Comparison of ENCODE assay signal across 19 cellular contexts in genomic region chr1:174405219-174405618, GRCh38. TPM values are rescaled to one million over a fixed set of nuclear protein-coding genes. Genes with fewer than 3 reads are reported as not detected.
DNase-seq lines count a peak whose midpoint lies in the region; ATAC-seq, FAIRE-seq and TF ChIP-seq lines count a peak whose summit lies in the region.
"Had no signal": no experiment of that assay in that cellular context is flagged by ENCODE, and none has a peak within 500 bp of the region (broad histone marks: within the 10 kb centered on the region; RNA-seq: fewer than 3 reads in every experiment).

No MANE protein-coding gene starts in this region.

- ATAC-seq in foreskin keratinocyte = peak; percentile 25
- ATAC-seq: CD8-positive, alpha-beta T cell had no signal

- H3K4me3 Mint-ChIP-seq in Calu3 (ENCODE audit: low read depth, unreplicated experiment) = no peak overlapping the region
- H3K4me3 Mint-ChIP-seq in neural progenitor cell = no peak overlapping the region
- H3K4me3 Mint-ChIP-seq: CD8-positive, alpha-beta T cell had no signal

- H3F3A ChIP-seq in neural progenitor cell (ENCODE audit: low read depth) = no peaks in the 10 kb centered on the region

- no TSS peak for BruUV-seq in Calu3 (replicated peaks; lab: Mats Ljungman, UMichigan)
- no TSS peak for BruUV-seq in OCI-LY7 (replicated peaks; lab: Mats Ljungman, UMichigan)

- no peak overlapping the region for H3K4me2 ChIP-seq in neural progenitor cell
- no peak overlapping the region for H3K4me2 ChIP-seq in OCI-LY7 (ENCODE audit: low read length)
- H3K4me2 ChIP-seq: BLaER1 treated with 17β-estradiol and CSF1 and Interleukin-3, amounts not matched to agents 10 nM and 100 nM; KMS-11 had no signal

- H3K9ac ChIP-seq in neural progenitor cell = no peak overlapping the region
- H3K9ac ChIP-seq: BLaER1 treated with 17β-estradiol and CSF1 and Interleukin-3, amounts not matched to agents 10 nM and 100 nM; KMS-11 had no signal

- no peak overlapping the region for H3K4me3 ChIP-seq in neural progenitor cell
- H3K4me3 ChIP-seq in OCI-LY7 (ENCODE audit: low read depth, low read length, poor library complexity, severe bottlenecking) = no peak overlapping the region
- H3K4me3 ChIP-seq: BLaER1 treated with 17β-estradiol and CSF1 and Interleukin-3, amounts not matched to agents 10 nM and 100 nM had no signal

- POLR2A ChIA-PET in OCI-LY7 (lab: Charles Lee) = interaction anchor here (0.5 to 0.6 kb wide), 2 partner anchors 18 to 38 kb away, joined by 4 read pairs; no protein-coding TSS in a partner anchor

- H3K9me3 Mint-ChIP-seq in Calu3 (ENCODE audit: low read depth, unreplicated experiment) (no peaks in the 10 kb centered on the region), neural progenitor cell (no peaks in the 10 kb centered on the region)
- H3K9me3 Mint-ChIP-seq: CD8-positive, alpha-beta T cell had no signal

- H3K27me3 Mint-ChIP-seq in Calu3 (ENCODE audit: unreplicated experiment) = no peaks in the 10 kb centered on the region
- no peaks in the 10 kb centered on the region for H3K27me3 Mint-ChIP-seq in neural progenitor cell (ENCODE audit: insufficient read depth, low read depth)

- no peaks in the 10 kb centered on the region for H3K79me2 ChIP-seq in neural progenitor cell (ENCODE audit: low read depth)
- no peaks in the 10 kb centered on the region for H3K79me2 ChIP-seq in OCI-LY7 (ENCODE audit: insufficient read depth, low read depth, low read length)

- no peak for DNase-seq in D721Med (ENCODE audit: insufficient read length, low spot score)
- DNase-seq in HT-29 (ENCODE audit: low spot score) = peak; percentile 23
- peak; percentile 17 for DNase-seq in SHP77 treated with DMSO at 0.1 percent for 48 hours (lab: John Stamatoyannopoulos, UW)
- peak; percentile 14 to 42 for DNase-seq in foreskin keratinocyte
- DNase-seq in Calu3 = no peak
- DNase-seq in neural progenitor cell (ENCODE audit: low spot score) = no peak
- DNase-seq in OCI-LY7 (ENCODE audit: low spot score) = no peak
- DNase-seq: DMS79 treated with DMSO at 0.1 percent for 48 hours; MV-4-11; NCI-H1694 treated with DMSO at 0.1 percent for 48 hours; NCI-H345; NCI-H526; NK-92 treated with Interleukin-12 subunit alpha and Interleukin-12 subunit beta, amount 100 ng/mL, for 24 hours had no signal

- peaks cover 7% of the 10 kb centered on the region for H3K4me1 Mint-ChIP-seq in Calu3 (ENCODE audit: low read depth, unreplicated experiment)
- peaks cover 4% of the 10 kb centered on the region for H3K4me1 Mint-ChIP-seq in neural progenitor cell

- FAIRE-seq in D721Med (lab: Jason Lieb, UNC) = peak; percentile 51
- FAIRE-seq: H54 had no signal

- H3K27ac Mint-ChIP-seq in Calu3 (ENCODE audit: unreplicated experiment) (no peak overlapping the region), neural progenitor cell (no peak overlapping the region)
- H3K27ac Mint-ChIP-seq: CD8-positive, alpha-beta T cell had no signal

- H3K9me2 ChIP-seq in OCI-LY7 (ENCODE audit: insufficient read depth, low read length) = no peaks in the 10 kb centered on the region

- H3K9me3 ChIP-seq in neural progenitor cell (ENCODE audit: low read depth) = no peaks in the 10 kb centered on the region
- H3K9me3 ChIP-seq in OCI-LY7 (ENCODE audit: low read length) = no peaks in the 10 kb centered on the region

- intact Hi-C loops in Calu3 (cut with micrococcal nuclease; ENCODE audit: unreplicated experiment) = no loop called here
- intact Hi-C loops in OCI-LY7 (cut with micrococcal nuclease; ENCODE audit: unreplicated experiment) = no loop called here

- H3K4me1 ChIP-seq in foreskin keratinocyte = peaks cover 4% of the 10 kb centered on the region
- H3K4me1 ChIP-seq in neural progenitor cell = no peaks in the 10 kb centered on the region
- H3K4me1 ChIP-seq in OCI-LY7 (ENCODE audit: insufficient read depth, low read length, poor library complexity, severe bottlenecking) = no peaks in the 10 kb centered on the region
- H3K4me1 ChIP-seq: BLaER1 treated with 17β-estradiol and CSF1 and Interleukin-3, amounts not matched to agents 10 nM and 100 nM had no signal

- no peaks in the 10 kb centered on the region for H3K36me3 ChIP-seq in neural progenitor cell
- H3K36me3 ChIP-seq in OCI-LY7 (ENCODE audit: insufficient read depth, low read length) = peaks cover 11% of the 10 kb centered on the region

- no peak overlapping the region for H3K27ac ChIP-seq in foreskin keratinocyte
- no peak overlapping the region for H3K27ac ChIP-seq in neural progenitor cell
- H3K27ac ChIP-seq in OCI-LY7 (ENCODE audit: low read depth, low read length, poor library complexity, severe bottlenecking) = no peak overlapping the region
- H3K27ac ChIP-seq: BLaER1 treated with 17β-estradiol and CSF1 and Interleukin-3, amounts not matched to agents 10 nM and 100 nM; KMS-11 had no signal

- H3K36me3 Mint-ChIP-seq in Calu3 (ENCODE audit: insufficient read depth, unreplicated experiment) (no peaks in the 10 kb centered on the region), neural progenitor cell (no peaks in the 10 kb centered on the region)

- H4K20me1 ChIP-seq in neural progenitor cell (ENCODE audit: low read depth) = no peaks in the 10 kb centered on the region
- no peaks in the 10 kb centered on the region for H4K20me1 ChIP-seq in OCI-LY7 (ENCODE audit: insufficient read depth, low read length)
- H4K20me1 ChIP-seq: BLaER1 treated with 17β-estradiol and CSF1 and Interleukin-3, amounts not matched to agents 10 nM and 100 nM had no signal

- no peak overlapping the region for H2AFZ ChIP-seq in neural progenitor cell (replicated peaks)
- no peak overlapping the region for H2AFZ ChIP-seq in OCI-LY7 (ENCODE audit: low read length)

- H3K27me3 ChIP-seq in foreskin keratinocyte (no peaks in the 10 kb centered on the region), neural progenitor cell (no peaks in the 10 kb centered on the region)
- H3K27me3 ChIP-seq: BLaER1 treated with 17β-estradiol and CSF1 and Interleukin-3, amounts not matched to agents 10 nM and 100 nM had no signal

- CTCF ChIA-PET in Calu3 (lab: Charles Lee) = no interaction called here
- CTCF ChIA-PET in OCI-LY7 (lab: Charles Lee; ENCODE audit: unreplicated experiment) = no interaction called here

- TF ChIP-seq CTCF in D721Med (IDR thresholded peaks at IDR 0.05; ENCODE audit: insufficient read depth, missing control alignments) (no peak), foreskin keratinocyte (conservative IDR thresholded peaks at IDR 0.05) (no peak), Calu3 (IDR thresholded peaks at IDR 0.05; ENCODE audit: unreplicated experiment) (no peak), neural progenitor cell (IDR thresholded peaks at IDR 0.05) (no peak), OCI-LY7 (conservative IDR thresholded peaks at IDR 0.05; ENCODE audit: low read length) (no peak)

RNA-seq across cellular contexts. Expression of gene GPR52, which starts 42.5 kb away (rescaled TPM):
- 0.94 and 1.8 TPM in 2 replicates for total RNA-seq in HT-29 (2014; rRNA removed; shearing (Covaris generic))
- total RNA-seq in foreskin keratinocyte (0.18 and 0.37 TPM in 2 replicates), Calu3 (2022) (2.7 and 3.2 TPM in 2 replicates), neural progenitor cell (ENCODE audit: low replicate concordance) (0.84 TPM in 2 replicates), OCI-LY7 (2022) (9.6 and 9.7 TPM in 2 replicates)
- not detected in 2 replicates for polyA plus RNA-seq in foreskin keratinocyte
- 5.4 and 8.3 TPM in 2 replicates for total RNA-seq in OCI-LY7 (2014; rRNA removed; shearing (Covaris generic))
- total RNA-seq: G401, HT1080 had no signal

Comparison
In these comparisons a context has a peak if more than half of its experiments do, and no peak if none do; other contexts are left out.
1. DNase-seq: peak in HT-29 (single experiment), SHP77 treated with DMSO at 0.1 percent for 48 hours (single experiment) and foreskin keratinocyte (2 of 2); none in D721Med (single experiment), Calu3 (single experiment), neural progenitor cell (single experiment) and OCI-LY7 (single experiment).